ENCODE assay signal across 25 cellular contexts in genomic region chr7:132720835-132721234, GRCh38.
"Had no signal": no experiment of that assay in that cellular context is flagged by ENCODE, and none has a peak within 500 bp of the region (broad histone marks: within the 10 kb centered on the region; RNA-seq: fewer than 3 reads in every experiment).

No MANE protein-coding gene starts in this region.

- ATAC-seq: activated CD4-positive, alpha-beta T cell treated with anti-CD3 and anti-CD28 coated beads for 36 hours; activated T-helper 17 cell treated with anti-CD3 and anti-CD28 coated beads, Interleukin-2, amount 50 U/mL, for 72 hours; esophagus mucosa had no signal

- H3K4me3 Mint-ChIP-seq: activated CD4-positive, alpha-beta memory T cell treated with anti-CD3 and anti-CD28 coated beads, Interleukin-2, amount 10 ng/mL, durations not matched to agents 7 days and 5 days; activated CD4-positive, alpha-beta T cell treated with anti-CD3 and anti-CD28 coated beads for 36 hours; activated CD4-positive, alpha-beta T cell treated with anti-CD3 and anti-CD28 coated beads, Interleukin-2, amount 10 ng/mL, durations not matched to agents 24 days and 14 days; activated naive CD8-positive, alpha-beta T cell; activated T-cell treated with anti-CD3 and anti-CD28 coated beads, Interleukin-2, amount 50 U/mL, for 24 hours; activated T-helper 17 cell treated with anti-CD3 and anti-CD28 coated beads, Interleukin-2, amount 50 U/mL, for 72 hours had no signal

- H3K4me1 Mint-ChIP-seq: activated CD4-positive, alpha-beta memory T cell treated with anti-CD3 and anti-CD28 coated beads, Interleukin-2, amount 10 ng/mL, durations not matched to agents 7 days and 5 days; activated CD4-positive, alpha-beta T cell treated with anti-CD3 and anti-CD28 coated beads for 36 hours; activated CD4-positive, alpha-beta T cell treated with anti-CD3 and anti-CD28 coated beads, Interleukin-2, amount 10 ng/mL, durations not matched to agents 24 days and 14 days; activated T-helper 17 cell treated with anti-CD3 and anti-CD28 coated beads, Interleukin-2, amount 50 U/mL, for 72 hours had no signal

- H3K36me3 ChIP-seq: brain microvascular endothelial cell had no signal

- H3K27me3 Mint-ChIP-seq: activated CD4-positive, alpha-beta T cell treated with anti-CD3 and anti-CD28 coated beads for 36 hours; activated CD4-positive, alpha-beta T cell treated with anti-CD3 and anti-CD28 coated beads, Interleukin-2, amount 10 ng/mL, durations not matched to agents 24 days and 14 days; activated naive CD8-positive, alpha-beta T cell had no signal

- H3K27ac Mint-ChIP-seq: activated CD4-positive, alpha-beta memory T cell treated with anti-CD3 and anti-CD28 coated beads, Interleukin-2, amount 10 ng/mL, durations not matched to agents 7 days and 5 days; activated CD4-positive, alpha-beta T cell treated with anti-CD3 and anti-CD28 coated beads for 36 hours; activated CD4-positive, alpha-beta T cell treated with anti-CD3 and anti-CD28 coated beads, Interleukin-2, amount 10 ng/mL, durations not matched to agents 24 days and 14 days; activated naive CD8-positive, alpha-beta T cell; activated T-cell treated with anti-CD3 and anti-CD28 coated beads, Interleukin-2, amount 50 U/mL, for 24 hours; activated T-helper 17 cell treated with anti-CD3 and anti-CD28 coated beads, Interleukin-2, amount 50 U/mL, for 72 hours had no signal

- DNase-seq: activated CD4-positive, alpha-beta memory T cell treated with anti-CD3 and anti-CD28 coated beads, Interleukin-2, amount 10 ng/mL, durations not matched to agents 7 days and 5 days; activated CD4-positive, alpha-beta T cell treated with anti-CD3 and anti-CD28 coated beads for 36 hours; activated CD4-positive, alpha-beta T cell treated with anti-CD3 and anti-CD28 coated beads, Interleukin-2, amount 10 ng/mL, durations not matched to agents 24 days and 14 days; activated CD4-positive, CD25-positive, alpha-beta regulatory T cell; activated CD4-positive, CD25-positive, alpha-beta regulatory T cell treated with anti-CD3 and anti-CD28 coated beads, Interleukin-2, amount 50 U/mL, for 72 hours; activated CD8-positive, alpha-beta memory T cell treated with anti-CD3 and anti-CD28 coated beads, Interleukin-2, amount 50 U/mL, for 48 hours; activated effector memory CD4-positive, alpha-beta T cell treated with Interleukin-2 at 50 U/mL for 16 hours; activated gamma-delta T cell treated with Interleukin-2 at 50 U/mL for 16 hours; activated naive CD4-positive, alpha-beta T cell treated with anti-CD3 and anti-CD28 coated beads, Interleukin-2, amount 50 U/mL, for 16 hours; activated naive CD4-positive, alpha-beta T cell treated with Interleukin-2 at 50 U/mL for 16 hours; activated T-cell treated with anti-CD3 and anti-CD28 coated beads for 4 hours; activated T-cell treated with anti-CD3 and anti-CD28 coated beads, Interleukin-2, amount 50 U/mL, for 24 hours; amniotic stem cell; anterior cingulate cortex; brain microvascular endothelial cell; caudate nucleus; cortex of kidney; dermis blood vessel endothelial cell; effector CD8-positive, alpha-beta T cell; foreskin fibroblast; head of caudate nucleus; T-helper 2 cell had no signal

- H3K27ac ChIP-seq: brain microvascular endothelial cell had no signal

- H3K27me3 ChIP-seq: brain microvascular endothelial cell had no signal
